In genomic region chr2:9416962-9417316, GRCh38 we compare ENCODE assay signal across 1 cellular context.
TF ChIP-seq lines count a peak whose summit lies in the region.

No MANE protein-coding gene starts in this region.

TF ChIP-seq in HepG2, 621 proteins besides CTCF, POLR2A, EP300 and RAD21:
- no peak for TF ChIP-seq ZNF383 (CRISPR knock-in tag; IDR thresholded peaks at IDR 0.05; ENCODE audit: borderline replicate concordance)
- TF ChIP-seq ZNF776 (CRISPR knock-in tag; IDR thresholded peaks at IDR 0.05) = no peak
- no peak for TF ChIP-seq ZNF724P (CRISPR knock-in tag; IDR thresholded peaks at IDR 0.05; ENCODE audit: borderline replicate concordance)
- TF ChIP-seq ARHGAP35 (CRISPR knock-in tag; IDR thresholded peaks at IDR 0.05; ENCODE audit: borderline replicate concordance) = no peak
- TF ChIP-seq, protein P1, sequence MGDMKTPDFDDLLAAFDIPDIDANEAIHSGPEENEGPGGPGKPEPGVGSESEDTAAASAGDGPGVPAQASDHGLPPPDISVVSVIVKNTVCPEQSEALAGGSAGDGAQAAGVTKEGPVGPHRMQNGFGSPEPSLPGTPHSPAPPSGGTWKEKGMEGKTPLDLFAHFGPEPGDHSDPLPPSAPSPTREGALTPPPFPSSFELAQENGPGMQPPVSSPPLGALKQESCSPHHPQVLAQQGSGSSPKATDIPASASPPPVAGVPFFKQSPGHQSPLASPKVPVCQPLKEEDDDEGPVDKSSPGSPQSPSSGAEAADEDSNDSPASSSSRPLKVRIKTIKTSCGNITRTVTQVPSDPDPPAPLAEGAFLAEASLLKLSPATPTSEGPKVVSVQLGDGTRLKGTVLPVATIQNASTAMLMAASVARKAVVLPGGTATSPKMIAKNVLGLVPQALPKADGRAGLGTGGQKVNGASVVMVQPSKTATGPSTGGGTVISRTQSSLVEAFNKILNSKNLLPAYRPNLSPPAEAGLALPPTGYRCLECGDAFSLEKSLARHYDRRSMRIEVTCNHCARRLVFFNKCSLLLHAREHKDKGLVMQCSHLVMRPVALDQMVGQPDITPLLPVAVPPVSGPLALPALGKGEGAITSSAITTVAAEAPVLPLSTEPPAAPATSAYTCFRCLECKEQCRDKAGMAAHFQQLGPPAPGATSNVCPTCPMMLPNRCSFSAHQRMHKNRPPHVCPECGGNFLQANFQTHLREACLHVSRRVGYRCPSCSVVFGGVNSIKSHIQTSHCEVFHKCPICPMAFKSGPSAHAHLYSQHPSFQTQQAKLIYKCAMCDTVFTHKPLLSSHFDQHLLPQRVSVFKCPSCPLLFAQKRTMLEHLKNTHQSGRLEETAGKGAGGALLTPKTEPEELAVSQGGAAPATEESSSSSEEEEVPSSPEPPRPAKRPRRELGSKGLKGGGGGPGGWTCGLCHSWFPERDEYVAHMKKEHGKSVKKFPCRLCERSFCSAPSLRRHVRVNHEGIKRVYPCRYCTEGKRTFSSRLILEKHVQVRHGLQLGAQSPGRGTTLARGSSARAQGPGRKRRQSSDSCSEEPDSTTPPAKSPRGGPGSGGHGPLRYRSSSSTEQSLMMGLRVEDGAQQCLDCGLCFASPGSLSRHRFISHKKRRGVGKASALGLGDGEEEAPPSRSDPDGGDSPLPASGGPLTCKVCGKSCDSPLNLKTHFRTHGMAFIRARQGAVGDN (CRISPR knock-in tag; IDR thresholded peaks at IDR 0.05) = 0 out of 2 replicates have a peak, but pooled peaks have one; percentile 14
- TF ChIP-seq TMF1 (CRISPR knock-in tag; IDR thresholded peaks at IDR 0.05; ENCODE audit: low read depth) = no peak
- peak; percentile 38 for TF ChIP-seq STAG1 (CRISPR knock-in tag; IDR thresholded peaks at IDR 0.05)
- TF ChIP-seq, protein P2, sequence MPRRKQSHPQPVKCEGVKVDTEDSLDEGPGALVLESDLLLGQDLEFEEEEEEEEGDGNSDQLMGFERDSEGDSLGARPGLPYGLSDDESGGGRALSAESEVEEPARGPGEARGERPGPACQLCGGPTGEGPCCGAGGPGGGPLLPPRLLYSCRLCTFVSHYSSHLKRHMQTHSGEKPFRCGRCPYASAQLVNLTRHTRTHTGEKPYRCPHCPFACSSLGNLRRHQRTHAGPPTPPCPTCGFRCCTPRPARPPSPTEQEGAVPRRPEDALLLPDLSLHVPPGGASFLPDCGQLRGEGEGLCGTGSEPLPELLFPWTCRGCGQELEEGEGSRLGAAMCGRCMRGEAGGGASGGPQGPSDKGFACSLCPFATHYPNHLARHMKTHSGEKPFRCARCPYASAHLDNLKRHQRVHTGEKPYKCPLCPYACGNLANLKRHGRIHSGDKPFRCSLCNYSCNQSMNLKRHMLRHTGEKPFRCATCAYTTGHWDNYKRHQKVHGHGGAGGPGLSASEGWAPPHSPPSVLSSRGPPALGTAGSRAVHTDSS (CRISPR knock-in tag; conservative IDR thresholded peaks at IDR 0.05) = no peak
- no peak for TF ChIP-seq KLF11 (CRISPR knock-in tag; IDR thresholded peaks at IDR 0.05)
- TF ChIP-seq ZNF883 (CRISPR knock-in tag; IDR thresholded peaks at IDR 0.05; ENCODE audit: not compliant biosample characterization) = no peak
